Comparison of ENCODE assay signal across 30 cellular contexts in genomic region chr19:29499921-29500590, GRCh38. TPM values are rescaled to one million over a fixed set of nuclear protein-coding genes. Genes with fewer than 3 reads are reported as not detected.
DNase-seq lines count a peak whose midpoint lies in the region; ATAC-seq, FAIRE-seq and TF ChIP-seq lines count a peak whose summit lies in the region.
"Had no signal": no experiment of that assay in that cellular context is flagged by ENCODE, and none has a peak within 500 bp of the region (broad histone marks: within the 10 kb centered on the region; RNA-seq: fewer than 3 reads in every experiment).

No MANE protein-coding gene starts in this region.

- no peaks in the 10 kb centered on the region for H3K4me1 Mint-ChIP-seq in activated CD8-positive, alpha-beta T cell treated with anti-CD3 and anti-CD28 coated beads for 36 hours (ENCODE audit: low read depth)
- H3K4me1 Mint-ChIP-seq: GM23338 had no signal

- peak overlapping the region; percentile 13 for H3K27ac ChIP-seq in angular gyrus (ENCODE audit: low read depth, low read length)
- H3K27ac ChIP-seq in dorsolateral prefrontal cortex = peak overlapping the region in 46 of 59 donors; percentile 4 to 100 (median 63)
- no peak overlapping the region for H3K27ac ChIP-seq in upper lobe of left lung
- H3K27ac ChIP-seq in HepG2 (ENCODE audit: extremely low read length, insufficient read depth, low read length) = no peak overlapping the region
- H3K27ac ChIP-seq: BLaER1 treated with 17β-estradiol and CSF1 and Interleukin-3, amounts not matched to agents 10 nM and 100 nM; PC-9 had no signal

- H3K27me3 ChIP-seq in dorsolateral prefrontal cortex = no peaks in the 10 kb centered on the region
- no peaks in the 10 kb centered on the region for H3K27me3 ChIP-seq in upper lobe of left lung
- H3K27me3 ChIP-seq in HepG2 (ENCODE audit: control insufficient read depth in 1 of 2, insufficient read depth in 2 of 2, low read length in 2 of 2) = peaks cover 3 to 27% of the 10 kb centered on the region in 2 experiments; a peak in 3 of 5 replicates
- H3K27me3 ChIP-seq in MG63 = 0 out of 2 replicates have a peak, but pooled peaks cover 3% of the 10 kb centered on the region
- H3K27me3 ChIP-seq: BLaER1 treated with 17β-estradiol and CSF1 and Interleukin-3, amounts not matched to agents 10 nM and 100 nM had no signal

- no peaks in the 10 kb centered on the region for H4K20me1 ChIP-seq in HepG2 (ENCODE audit: insufficient read depth, low read length)
- H4K20me1 ChIP-seq: BLaER1 treated with 17β-estradiol and CSF1 and Interleukin-3, amounts not matched to agents 10 nM and 100 nM had no signal

- no peak for ATAC-seq in mucosa of descending colon
- ATAC-seq in upper lobe of left lung (ENCODE audit: low FRiP score in 2 of 2) = no peak
- ATAC-seq in HepG2 = no peak
- ATAC-seq in activated CD8-positive, alpha-beta T cell treated with anti-CD3 and anti-CD28 coated beads for 36 hours = no peak
- ATAC-seq: GM12878, GM23338 had no signal

- no peaks in the 10 kb centered on the region for H3K79me2 ChIP-seq in HepG2 (ENCODE audit: insufficient read depth, low read length)

- H3K4me1 ChIP-seq in mucosa of descending colon (ENCODE audit: low read depth) (no peaks in the 10 kb centered on the region), upper lobe of left lung (no peaks in the 10 kb centered on the region), HepG2 (ENCODE audit: insufficient read depth, low read length) (no peaks in the 10 kb centered on the region)
- H3K4me1 ChIP-seq: BLaER1 treated with 17β-estradiol and CSF1 and Interleukin-3, amounts not matched to agents 10 nM and 100 nM; HAP-1 had no signal

- no peak overlapping the region for H3K4me3 Mint-ChIP-seq in activated CD8-positive, alpha-beta T cell treated with anti-CD3 and anti-CD28 coated beads for 36 hours
- H3K4me3 Mint-ChIP-seq: CD4-positive, alpha-beta T cell; GM23338 had no signal

- TF ChIP-seq POLR2A in upper lobe of left lung (IDR thresholded peaks at IDR 0.05) (no peak), HepG2 (IDR thresholded peaks at IDR 0.05; ENCODE audit: insufficient read depth in 1 of 2, low read depth in 2 of 2, low read length in 2 of 2) (no peak)

- POLR2A ChIA-PET in HepG2 (lab: Yijun Ruan, JAX) = no interaction called here
- POLR2A ChIA-PET in activated CD8-positive, alpha-beta T cell treated with anti-CD3 and anti-CD28 coated beads for 36 hours (lab: Charles Lee) = no interaction called here

- CTCF ChIA-PET in HepG2 (lab: Yijun Ruan, JAX; ENCODE audit: low intra/inter-chr PET ratio, low total read pairs) = no interaction called here
- CTCF ChIA-PET in activated CD8-positive, alpha-beta T cell treated with anti-CD3 and anti-CD28 coated beads for 36 hours (lab: Charles Lee) = no interaction called here

- no peak for TF ChIP-seq RAD21 in HepG2 (CRISPR knock-in tag; IDR thresholded peaks at IDR 0.05)

- H2AFZ ChIP-seq in HepG2 (ENCODE audit: low read length) = no peak overlapping the region
- H2AFZ ChIP-seq: GM23338, PC-9 had no signal

- in situ Hi-C loops in HepG2 (cut with HindIII; ENCODE audit: extremely low pct_ligation_motif_present, low pct_unique_long_range_greater_than_20kb) = no loop called here

- H3K9me3 ChIP-seq in mucosa of descending colon = no peaks in the 10 kb centered on the region
- no peaks in the 10 kb centered on the region for H3K9me3 ChIP-seq in upper lobe of left lung
- no peaks in the 10 kb centered on the region for H3K9me3 ChIP-seq in HepG2 (ENCODE audit: low read length)
- no peaks in the 10 kb centered on the region for H3K9me3 ChIP-seq in MG63
- H3K9me3 ChIP-seq: HAP-1 had no signal

- no peak overlapping the region for H3K27ac Mint-ChIP-seq in activated CD8-positive, alpha-beta T cell treated with anti-CD3 and anti-CD28 coated beads for 36 hours
- H3K27ac Mint-ChIP-seq: CD4-positive, alpha-beta T cell; GM23338 had no signal

- intact Hi-C loops in dorsolateral prefrontal cortex (cut with DNase I) (no loop called here), mucosa of descending colon (cut with DNase I, micrococcal nuclease) (no loop called here), HepG2 (cut with micrococcal nuclease; ENCODE audit: unreplicated experiment) (no loop called here)
- intact Hi-C loops in activated CD8-positive, alpha-beta T cell treated with anti-CD3 and anti-CD28 coated beads for 36 hours (cut with micrococcal nuclease) = no loop called here

- no TSS peak for BruUV-seq in HepG2 (replicated peaks; lab: Mats Ljungman, UMichigan)

- TF ChIP-seq EP300 in upper lobe of left lung (IDR thresholded peaks at IDR 0.05) (no peak), HepG2 (IDR thresholded peaks at IDR 0.05; ENCODE audit: low read depth in 2 of 2, low read length in 2 of 2) (no peak), HepG2 (CRISPR knock-in tag; IDR thresholded peaks at IDR 0.05; ENCODE audit: borderline replicate concordance) (no peak)

- peak in 7 of 10 donors; percentile 28 to 54 (median 44) for DNase-seq in dorsolateral prefrontal cortex
- DNase-seq in mucosa of descending colon = peak in 2 of 3 donors; percentile 15 to 16
- peak; percentile 10 to 71 for DNase-seq in upper lobe of left lung
- DNase-seq in T1000 (lab: John Stamatoyannopoulos, UW) = no peak
- DNase-seq in HepG2 (ENCODE audit: low spot score) = no peak
- DNase-seq in MG63 = no peak
- DNase-seq in activated CD8-positive, alpha-beta T cell treated with anti-CD3 and anti-CD28 coated beads for 36 hours = no peak
- DNase-seq: AML-193; CD4-positive, alpha-beta T cell; DMS 273 treated with DMSO at 0.1 percent for 48 hours; DMS79; EL; GDM1; IMR-90; KG1; MM.1S; NCI-H2029; NCI-H446; NCI-H524 treated with DMSO at 0.1 percent for 48 hours; NCI-H774; PC-9; Right ventricle myocardium superior had no signal

- H3K9ac ChIP-seq in HepG2 (ENCODE audit: insufficient read depth, low read depth, low read length) = no peak overlapping the region
- H3K9ac ChIP-seq: BLaER1 treated with 17β-estradiol and CSF1 and Interleukin-3, amounts not matched to agents 10 nM and 100 nM had no signal

- H3K36me3 Mint-ChIP-seq in activated CD8-positive, alpha-beta T cell treated with anti-CD3 and anti-CD28 coated beads for 36 hours (ENCODE audit: low read depth) = no peaks in the 10 kb centered on the region

- no peak for FAIRE-seq in HepG2 (lab: Jason Lieb, UNC)
- FAIRE-seq: A204.1, GM12878 had no signal

- TF ChIP-seq CTCF in dorsolateral prefrontal cortex (IDR thresholded peaks at IDR 0.05 in 54 of 56, conservative IDR thresholded peaks at IDR 0.05 in 2 of 56; ENCODE audit: low read depth in 1 of 56, partially characterized antibody in 56 of 56) (no peak), mucosa of descending colon (IDR thresholded peaks at IDR 0.05) (no peak), upper lobe of left lung (IDR thresholded peaks at IDR 0.05) (no peak), HepG2 (CRISPR knock-in tag; IDR thresholded peaks at IDR 0.05) (no peak)
- TF ChIP-seq CTCF in activated CD8-positive, alpha-beta T cell treated with anti-CD3 and anti-CD28 coated beads for 36 hours (IDR thresholded peaks at IDR 0.05) = no peak

- no peaks in the 10 kb centered on the region for H3K27me3 Mint-ChIP-seq in activated CD8-positive, alpha-beta T cell treated with anti-CD3 and anti-CD28 coated beads for 36 hours

- no peak overlapping the region for H3K4me3 ChIP-seq in dorsolateral prefrontal cortex
- H3K4me3 ChIP-seq in mucosa of descending colon = no peak overlapping the region
- H3K4me3 ChIP-seq in upper lobe of left lung = no peak overlapping the region
- no peak overlapping the region for H3K4me3 ChIP-seq in HepG2 (replicated peaks in 1 of 3; ENCODE audit: insufficient read depth in 1 of 3, low read depth in 2 of 3, low read length in 3 of 3)
- no peak overlapping the region for H3K4me3 ChIP-seq in MG63
- H3K4me3 ChIP-seq: BLaER1 treated with 17β-estradiol and CSF1 and Interleukin-3, amounts not matched to agents 10 nM and 100 nM; GM12878; GM23338; HAP-1; PC-9 had no signal

- H3K9me3 Mint-ChIP-seq in activated CD8-positive, alpha-beta T cell treated with anti-CD3 and anti-CD28 coated beads for 36 hours = no peaks in the 10 kb centered on the region
- H3K9me3 Mint-ChIP-seq: CD4-positive, alpha-beta T cell; GM23338 had no signal

- no peak overlapping the region for H3K4me2 ChIP-seq in HepG2 (ENCODE audit: low read depth, low read length)
- H3K4me2 ChIP-seq: BLaER1 treated with 17β-estradiol and CSF1 and Interleukin-3, amounts not matched to agents 10 nM and 100 nM; GM23338; PC-9 had no signal

- H3K36me3 ChIP-seq in mucosa of descending colon (ENCODE audit: low read depth) (no peaks in the 10 kb centered on the region), upper lobe of left lung (no peaks in the 10 kb centered on the region), HepG2 (replicated peaks in 1 of 2; ENCODE audit: control insufficient read depth in 1 of 2, insufficient read depth in 2 of 2, low read length in 2 of 2) (no peaks in the 10 kb centered on the region), MG63 (no peaks in the 10 kb centered on the region)
- H3K36me3 ChIP-seq: BLaER1 treated with 17β-estradiol and CSF1 and Interleukin-3, amounts not matched to agents 10 nM and 100 nM; HAP-1 had no signal

- 85 to 86% methylated on average over 7 to 18 of the region's 18 CpGs for WGBS in upper lobe of left lung, 2 donors
- 20% methylated on average over 1 of the region's 18 CpGs for WGBS in HepG2 (ENCODE audit: low lambda C conversion rate)

RNA-seq across cellular contexts. Expression of gene VSTM2B, which starts 25.7 kb away (rescaled TPM):
- total RNA-seq in dorsolateral prefrontal cortex (10 to 100 TPM; 27.0 to 85.8 (median 42.8) TPM), mucosa of descending colon (under 1 TPM in 1 of 3 donors, not detected in 2; 0.32 TPM), upper lobe of left lung (not detected), HepG2 (2016; rRNA removed; fragmentation: Illumina TruSeq; extraction: Trizol) (not detected in 2 replicates)
- not detected in 2 replicates for total RNA-seq in HepG2 (2016; cell fraction: cytosol; rRNA removed; fragmentation: Illumina TruSeq; extraction: Trizol; ENCODE audit: low read depth)
- total RNA-seq in HepG2 (2016; cell fraction: insoluble cytoplasmic fraction; rRNA removed; fragmentation: Illumina TruSeq; extraction: Trizol) = not detected in 2 replicates
- not detected in 2 replicates for total RNA-seq in HepG2 (2016; cell fraction: membrane; rRNA removed; fragmentation: Illumina TruSeq; extraction: Trizol)
- not detected in 2 replicates for total RNA-seq in HepG2 (2016; cell fraction: nucleus; rRNA removed; fragmentation: Illumina TruSeq; extraction: Trizol)
- polyA plus RNA-seq in HepG2 (2011; rRNA removed) = not detected in 2 replicates
- not detected in 2 replicates for polyA plus RNA-seq in HepG2 (2011; cell fraction: cytosol; rRNA removed)
- not detected in 2 replicates for polyA plus RNA-seq in HepG2 (2011; cell fraction: nucleus; rRNA removed)
- not detected in 2 replicates for polyA plus RNA-seq in HepG2 (2012)
- not detected in 2 replicates for polyA plus RNA-seq in HepG2 (2016; cell fraction: cytosol; fragmentation: Illumina TruSeq; extraction: Trizol; ENCODE audit: low read depth)
- not detected in 2 replicates for polyA plus RNA-seq in HepG2 (2016; cell fraction: insoluble cytoplasmic fraction; fragmentation: Illumina TruSeq; extraction: Trizol; ENCODE audit: low read depth)
- not detected in 2 replicates for polyA plus RNA-seq in HepG2 (2016; cell fraction: membrane; fragmentation: Illumina TruSeq; extraction: Trizol; ENCODE audit: low read depth)
- not detected in 2 replicates for polyA plus RNA-seq in HepG2 (2016; cell fraction: nucleus; fragmentation: Illumina TruSeq; extraction: Trizol; ENCODE audit: insufficient read depth, low read depth)
- polyA minus RNA-seq in HepG2 (2011; rRNA and poly(A)+ RNA removed; ENCODE audit: low replicate concordance) = not detected in 2 replicates
- not detected in 2 replicates for polyA minus RNA-seq in HepG2 (2011; cell fraction: cytosol; rRNA and poly(A)+ RNA removed)
- not detected in 2 replicates for polyA minus RNA-seq in HepG2 (2011; cell fraction: nucleus; rRNA and poly(A)+ RNA removed)
- not detected in 2 replicates for total RNA-seq in MG63 (2014; rRNA removed; shearing (Covaris generic); ENCODE audit: low replicate concordance)
- not detected for total RNA-seq in activated CD8-positive, alpha-beta T cell treated with anti-CD3 and anti-CD28 coated beads for 36 hours
- total RNA-seq: CD4-positive, alpha-beta T cell; GM12878; IMR-90; PC-9; Right ventricle myocardium superior; RPMI7951; SK-MEL-5 had no signal
- polyA plus RNA-seq: GM12878, IMR-90 had no signal

Comparison
In these comparisons a context has a peak if more than half of its experiments do, and no peak if none do; other contexts are left out.
1. H3K27ac ChIP-seq: peak in angular gyrus (single experiment) and dorsolateral prefrontal cortex (46 of 59); none in upper lobe of left lung (0 of 4) and HepG2 (single experiment).
2. DNase-seq: peak in dorsolateral prefrontal cortex (7 of 10), mucosa of descending colon (2 of 3) and upper lobe of left lung (2 of 2); none in T1000 (single experiment), HepG2 (single experiment), MG63 (single experiment) and activated CD8-positive, alpha-beta T cell treated with anti-CD3 and anti-CD28 coated beads for 36 hours (single experiment).
3. RNA of gene VSTM2B, which starts 25.7 kb away (total RNA-seq): 27.0 to 85.8 TPM in dorsolateral prefrontal cortex; not detected in HepG2, 0.32 TPM in mucosa of descending colon, not detected in upper lobe of left lung, not detected in MG63 and not detected in activated CD8-positive, alpha-beta T cell treated with anti-CD3 and anti-CD28 coated beads for 36 hours; every median in the first group is over 10 times any median in the second.